In the genomic region with DNA sequence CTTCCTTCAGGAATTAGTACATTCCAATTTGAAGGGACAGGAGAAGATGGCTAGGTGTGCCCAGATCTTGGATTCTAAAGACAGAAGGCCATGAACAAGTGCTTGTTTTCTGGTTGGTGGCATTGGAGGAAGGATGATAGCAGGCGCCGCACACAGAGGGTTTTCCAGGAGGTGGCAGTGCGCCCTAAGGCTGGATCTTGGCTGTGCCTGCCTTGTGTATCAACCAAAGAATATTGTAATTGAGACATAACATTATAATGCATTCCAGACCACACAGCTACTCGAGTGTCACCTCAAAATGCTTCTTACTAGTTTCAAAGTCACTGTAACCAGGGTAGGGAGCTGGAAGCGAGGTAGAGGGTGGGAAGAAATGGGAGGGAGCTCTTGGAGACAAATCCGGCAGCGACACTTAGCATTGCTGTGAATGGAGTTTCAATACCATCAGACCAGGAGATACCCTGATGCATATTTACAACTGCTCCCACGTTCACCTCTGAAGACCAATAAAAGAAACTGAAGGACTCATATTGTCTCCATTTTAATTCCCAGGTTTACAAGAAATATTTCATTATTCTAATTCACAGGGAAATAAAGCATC, we compare ENCODE assay signal across 8 cellular contexts. TPM values are rescaled to one million over a fixed set of nuclear protein-coding genes. Genes with fewer than 3 reads are reported as not detected.
DNase-seq lines count a peak whose midpoint lies in the region; ATAC-seq and TF ChIP-seq lines count a peak whose summit lies in the region.

No MANE protein-coding gene starts in this region.

- no peaks in the 10 kb centered on the region for H3K9me3 Mint-ChIP-seq in activated T-cell treated with anti-CD3 and anti-CD28 coated beads, Interleukin-2, amount 50 U/mL, for 24 hours

- H3K4me3 ChIP-seq in BE2C (ENCODE audit: low read depth, low read length) (peak overlapping the region; percentile 41), esophagus squamous epithelium (no peak overlapping the region), muscle layer of colon (ENCODE audit: low read depth in 1 of 2, low read length in 2 of 2) (peak overlapping the region in 1 of 2 donors; percentile 7), testis (no peak overlapping the region)

- intact Hi-C loops in esophagus squamous epithelium (cut with DNase I) (loop anchor here (2.0 kb wide), 1 partner anchor 493 kb away; no protein-coding TSS in a partner anchor), testis (cut with DNase I; ENCODE audit: low total_unique reads) (loop anchor here (5.0 kb wide), 1 partner anchor 490 kb away; no protein-coding TSS in a partner anchor)

- TF ChIP-seq CTCF in BE2C (IDR thresholded peaks at IDR 0.05; ENCODE audit: low read depth, low read length) = peak; percentile 96
- TF ChIP-seq CTCF in esophagus squamous epithelium (IDR thresholded peaks at IDR 0.05) = peak; percentile 32 to 81 (median 70)
- peak; percentile 49 to 73 (median 67) for TF ChIP-seq CTCF in testis (IDR thresholded peaks at IDR 0.05)

- 52 to 55% methylated on average over 8 of the region's 8 CpGs for WGBS in esophagus squamous epithelium, 2 donors
- WGBS in testis, 2 donors = 67 to 68% methylated on average over 8 of the region's 8 CpGs

- H3K27me3 ChIP-seq in BE2C (no peaks in the 10 kb centered on the region), esophagus squamous epithelium (no peaks in the 10 kb centered on the region), muscle layer of colon (ENCODE audit: control insufficient read depth in 1 of 2, insufficient read depth in 2 of 2, low read length in 2 of 2) (no peaks in the 10 kb centered on the region), testis (no peaks in the 10 kb centered on the region)

- no peak for ATAC-seq in GM21576 (IDR thresholded peaks at IDR 0.05; ENCODE audit: unreplicated experiment)

- no peak overlapping the region for H3K9ac ChIP-seq in muscle layer of colon (ENCODE audit: low read length)

- peaks cover 14% of the 10 kb centered on the region for H3K4me1 Mint-ChIP-seq in activated T-cell treated with anti-CD3 and anti-CD28 coated beads, Interleukin-2, amount 50 U/mL, for 24 hours (ENCODE audit: low read depth)

- H3K4me1 ChIP-seq in BE2C (peaks cover 22% of the 10 kb centered on the region), esophagus squamous epithelium (peaks cover 0 to 37% (median 0%) of the 10 kb centered on the region in 3 donors), muscle layer of colon (ENCODE audit: insufficient read depth, low read length) (peaks cover 29% of the 10 kb centered on the region), testis (peaks cover 5% of the 10 kb centered on the region)

- no peaks in the 10 kb centered on the region for H3K36me3 Mint-ChIP-seq in activated T-cell treated with anti-CD3 and anti-CD28 coated beads, Interleukin-2, amount 50 U/mL, for 24 hours (ENCODE audit: low read depth)

- H3K9me3 ChIP-seq in BE2C (no peaks in the 10 kb centered on the region), esophagus squamous epithelium (no peaks in the 10 kb centered on the region), muscle layer of colon (ENCODE audit: low read length) (no peaks in the 10 kb centered on the region), testis (no peaks in the 10 kb centered on the region)

- no peak for TF ChIP-seq POLR2A in esophagus squamous epithelium (IDR thresholded peaks at IDR 0.05)
- TF ChIP-seq POLR2A in testis (IDR thresholded peaks at IDR 0.05) = no peak

- H3K27ac ChIP-seq in esophagus squamous epithelium = no peak overlapping the region
- H3K27ac ChIP-seq in muscle layer of colon (ENCODE audit: low read depth, low read length) = peak overlapping the region; percentile 7
- H3K27ac ChIP-seq in testis = no peak overlapping the region

- H3K27me3 Mint-ChIP-seq in activated T-cell treated with anti-CD3 and anti-CD28 coated beads, Interleukin-2, amount 50 U/mL, for 24 hours = no peaks in the 10 kb centered on the region

- DNase-seq in BE2C = peak; percentile 82
- DNase-seq in HS-27A (ENCODE audit: low read depth) = peak; percentile 17
- peak; percentile 27 for DNase-seq in NOMO-1 treated with DMSO at 0.1 percent for 48 hours (lab: John Stamatoyannopoulos, UW; ENCODE audit: unreplicated experiment)
- DNase-seq in activated T-cell treated with anti-CD3 and anti-CD28 coated beads, Interleukin-2, amount 50 U/mL, for 24 hours = peak; percentile 61
- no peak for DNase-seq in esophagus squamous epithelium (lab: John Stamatoyannopoulos, UW)
- peak; percentile 87 for DNase-seq in testis

- no peak overlapping the region for H3K4me3 Mint-ChIP-seq in activated T-cell treated with anti-CD3 and anti-CD28 coated beads, Interleukin-2, amount 50 U/mL, for 24 hours

- no peak overlapping the region for H3K27ac Mint-ChIP-seq in activated T-cell treated with anti-CD3 and anti-CD28 coated beads, Interleukin-2, amount 50 U/mL, for 24 hours

- H3K36me3 ChIP-seq in BE2C = no peaks in the 10 kb centered on the region
- no peaks in the 10 kb centered on the region for H3K36me3 ChIP-seq in esophagus squamous epithelium
- H3K36me3 ChIP-seq in muscle layer of colon (ENCODE audit: insufficient read depth, low read length) = no peaks in the 10 kb centered on the region
- no peaks in the 10 kb centered on the region for H3K36me3 ChIP-seq in testis (ENCODE audit: low read depth, missing control alignments)

RNA-seq across cellular contexts. Expression of a gene that starts 42.5 kb away (rescaled TPM):
- polyA plus RNA-seq in BE2C (2012; ENCODE audit: insufficient read depth, insufficient read length, low read depth) = 0.97 TPM
- not detected for total RNA-seq in esophagus squamous epithelium
- under 1 TPM; 0.43 to 0.71 TPM for total RNA-seq in testis
- polyA plus RNA-seq in testis (ENCODE audit: insufficient read depth, low read depth, low replicate concordance) = 0.90 TPM
